In the genomic region with DNA sequence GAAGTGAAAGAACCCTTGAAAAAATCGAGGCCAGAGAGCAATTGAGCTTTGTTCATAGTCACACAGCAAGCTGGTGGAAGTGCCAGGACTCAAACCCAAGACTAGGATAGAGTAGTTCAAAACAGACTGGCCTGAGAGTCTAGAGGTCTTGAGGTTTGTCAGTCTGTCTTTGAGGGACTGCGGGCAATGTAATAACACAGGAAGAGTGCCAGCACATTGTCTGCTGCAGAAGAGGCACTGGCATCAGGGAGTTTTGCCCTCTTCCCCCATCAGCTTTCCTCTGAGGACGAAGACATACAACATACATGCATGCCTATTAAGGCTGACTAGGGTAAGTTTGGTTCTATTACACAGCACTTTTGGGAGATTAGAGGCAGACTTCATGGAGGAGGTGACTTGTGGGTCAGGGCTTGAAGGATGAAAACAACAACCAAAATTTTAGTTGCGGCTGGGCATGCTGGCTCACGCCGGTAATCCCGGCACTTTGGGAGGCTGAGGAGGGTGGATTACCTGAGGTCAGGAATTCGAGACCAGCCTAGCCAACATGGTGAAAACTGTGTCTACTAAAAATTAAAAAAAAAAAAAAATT, we compare ENCODE assay signal across 15 cellular contexts.
DNase-seq lines count a peak whose midpoint lies in the region; ATAC-seq and FAIRE-seq lines count a peak whose summit lies in the region.
"Had no signal": no experiment of that assay in that cellular context is flagged by ENCODE, and none has a peak within 500 bp of the region (broad histone marks: within the 10 kb centered on the region; RNA-seq: fewer than 3 reads in every experiment).

No MANE protein-coding gene starts in this region.

- no peak for ATAC-seq in stimulated activated naive B cell treated with anti-CD40 and anti-IgM and Interleukin-4, amounts not matched to agents 10 μg/mL and 1 μg/mL and 100 μg/mL, for 72 hours (replicated peaks)
- ATAC-seq: left cardiac atrium had no signal

- H3K9me3 Mint-ChIP-seq in activated CD4-positive, alpha-beta T cell treated with anti-CD3 and anti-CD28 coated beads, Interleukin-2, amount 10 ng/mL, durations not matched to agents 7 days and 5 days = no peaks in the 10 kb centered on the region
- no peaks in the 10 kb centered on the region for H3K9me3 Mint-ChIP-seq in T-helper 2 cell treated with Interferon-gamma antibody and Interleukin-4, amounts not matched to agents 5 μg/mL and 100 μg/mL, for 36 hours
- H3K9me3 Mint-ChIP-seq in dendritic cell treated with granulocyte-macrophage colony-stimulating factor and Interleukin-4, amounts not matched to agents 40 ng/mL and 50 ng/mL, for 4 days = no peaks in the 10 kb centered on the region
- H3K9me3 Mint-ChIP-seq in stimulated activated naive B cell treated with anti-CD40 and anti-IgM and Interleukin-4, amounts not matched to agents 10 μg/mL and 1 μg/mL and 100 μg/mL, for 72 hours = no peaks in the 10 kb centered on the region
- H3K9me3 Mint-ChIP-seq: neural progenitor cell had no signal

- intact Hi-C loops in dendritic cell treated with granulocyte-macrophage colony-stimulating factor and Interleukin-4, amounts not matched to agents 40 ng/mL and 50 ng/mL, for 4 days (cut with micrococcal nuclease) = loop anchor here (5.0 kb wide), 2 partner anchors 104 to 389 kb away; no protein-coding TSS in a partner anchor

- H3K27me3 Mint-ChIP-seq in activated CD4-positive, alpha-beta T cell treated with anti-CD3 and anti-CD28 coated beads, Interleukin-2, amount 10 ng/mL, durations not matched to agents 7 days and 5 days = no peaks in the 10 kb centered on the region
- no peaks in the 10 kb centered on the region for H3K27me3 Mint-ChIP-seq in T-helper 2 cell treated with Interferon-gamma antibody and Interleukin-4, amounts not matched to agents 5 μg/mL and 100 μg/mL, for 36 hours (ENCODE audit: low read depth)
- no peaks in the 10 kb centered on the region for H3K27me3 Mint-ChIP-seq in dendritic cell treated with granulocyte-macrophage colony-stimulating factor and Interleukin-4, amounts not matched to agents 40 ng/mL and 50 ng/mL, for 4 days
- H3K27me3 Mint-ChIP-seq in stimulated activated naive B cell treated with anti-CD40 and anti-IgM and Interleukin-4, amounts not matched to agents 10 μg/mL and 1 μg/mL and 100 μg/mL, for 72 hours = no peaks in the 10 kb centered on the region

- H3K4me3 Mint-ChIP-seq in activated CD4-positive, alpha-beta T cell treated with anti-CD3 and anti-CD28 coated beads, Interleukin-2, amount 10 ng/mL, durations not matched to agents 7 days and 5 days = peak overlapping the region; percentile 74
- peak overlapping the region; percentile 82 for H3K4me3 Mint-ChIP-seq in T-helper 2 cell treated with Interferon-gamma antibody and Interleukin-4, amounts not matched to agents 5 μg/mL and 100 μg/mL, for 36 hours
- H3K4me3 Mint-ChIP-seq in dendritic cell treated with granulocyte-macrophage colony-stimulating factor and Interleukin-4, amounts not matched to agents 40 ng/mL and 50 ng/mL, for 4 days = no peak overlapping the region
- peak overlapping the region; percentile 34 to 48 for H3K4me3 Mint-ChIP-seq in stimulated activated naive B cell treated with anti-CD40 and anti-IgM and Interleukin-4, amounts not matched to agents 10 μg/mL and 1 μg/mL and 100 μg/mL, for 72 hours
- H3K4me3 Mint-ChIP-seq: neural progenitor cell had no signal

- no peak for FAIRE-seq in GM19239 (lab: Jason Lieb, UNC)
- FAIRE-seq: A204.1 had no signal

- POLR2A ChIA-PET in activated CD4-positive, alpha-beta T cell treated with anti-CD3 and anti-CD28 coated beads, Interleukin-2, amount 10 ng/mL, durations not matched to agents 7 days and 5 days (lab: Charles Lee) = interaction anchor here (0.6 kb wide), 1 partner anchor 72 kb away, joined by 3 read pairs; no protein-coding TSS in a partner anchor

- H3K4me1 Mint-ChIP-seq in activated CD4-positive, alpha-beta T cell treated with anti-CD3 and anti-CD28 coated beads, Interleukin-2, amount 10 ng/mL, durations not matched to agents 7 days and 5 days = peaks cover 78% of the 10 kb centered on the region
- peaks cover 57% of the 10 kb centered on the region for H3K4me1 Mint-ChIP-seq in T-helper 2 cell treated with Interferon-gamma antibody and Interleukin-4, amounts not matched to agents 5 μg/mL and 100 μg/mL, for 36 hours (ENCODE audit: low read depth)
- H3K4me1 Mint-ChIP-seq in dendritic cell treated with granulocyte-macrophage colony-stimulating factor and Interleukin-4, amounts not matched to agents 40 ng/mL and 50 ng/mL, for 4 days (ENCODE audit: low read depth) = peaks cover 36% of the 10 kb centered on the region
- peaks cover 38 to 64% of the 10 kb centered on the region in 2 donors for H3K4me1 Mint-ChIP-seq in stimulated activated naive B cell treated with anti-CD40 and anti-IgM and Interleukin-4, amounts not matched to agents 10 μg/mL and 1 μg/mL and 100 μg/mL, for 72 hours

- H3K36me3 Mint-ChIP-seq in activated CD4-positive, alpha-beta T cell treated with anti-CD3 and anti-CD28 coated beads, Interleukin-2, amount 10 ng/mL, durations not matched to agents 7 days and 5 days (ENCODE audit: low read depth) = no peaks in the 10 kb centered on the region
- no peaks in the 10 kb centered on the region for H3K36me3 Mint-ChIP-seq in T-helper 2 cell treated with Interferon-gamma antibody and Interleukin-4, amounts not matched to agents 5 μg/mL and 100 μg/mL, for 36 hours (ENCODE audit: low read depth)
- H3K36me3 Mint-ChIP-seq in dendritic cell treated with granulocyte-macrophage colony-stimulating factor and Interleukin-4, amounts not matched to agents 40 ng/mL and 50 ng/mL, for 4 days (ENCODE audit: low read depth) = no peaks in the 10 kb centered on the region
- H3K36me3 Mint-ChIP-seq in stimulated activated naive B cell treated with anti-CD40 and anti-IgM and Interleukin-4, amounts not matched to agents 10 μg/mL and 1 μg/mL and 100 μg/mL, for 72 hours = no peaks in the 10 kb centered on the region
- H3K36me3 Mint-ChIP-seq: neural progenitor cell had no signal

- peak overlapping the region; percentile 90 for H3K27ac Mint-ChIP-seq in activated CD4-positive, alpha-beta T cell treated with anti-CD3 and anti-CD28 coated beads, Interleukin-2, amount 10 ng/mL, durations not matched to agents 7 days and 5 days
- H3K27ac Mint-ChIP-seq in T-helper 2 cell treated with Interferon-gamma antibody and Interleukin-4, amounts not matched to agents 5 μg/mL and 100 μg/mL, for 36 hours = peak overlapping the region; percentile 93
- peak overlapping the region; percentile 32 for H3K27ac Mint-ChIP-seq in dendritic cell treated with granulocyte-macrophage colony-stimulating factor and Interleukin-4, amounts not matched to agents 40 ng/mL and 50 ng/mL, for 4 days
- peak overlapping the region; percentile 44 for H3K27ac Mint-ChIP-seq in stimulated activated naive B cell treated with anti-CD40 and anti-IgM and Interleukin-4, amounts not matched to agents 10 μg/mL and 1 μg/mL and 100 μg/mL, for 72 hours
- H3K27ac Mint-ChIP-seq: neural progenitor cell had no signal

- CTCF ChIA-PET in activated CD4-positive, alpha-beta T cell treated with anti-CD3 and anti-CD28 coated beads, Interleukin-2, amount 10 ng/mL, durations not matched to agents 7 days and 5 days (lab: Charles Lee) = interaction anchor here (0.7 kb wide), 2 partner anchors 812 to 1130 kb away, joined by 3 read pairs; no protein-coding TSS in a partner anchor

- DNase-seq in activated CD4-positive, alpha-beta T cell treated with anti-CD3 and anti-CD28 coated beads, Interleukin-2, amount 10 ng/mL, durations not matched to agents 7 days and 5 days = no peak
- DNase-seq in activated CD4-positive, alpha-beta T cell treated with anti-CD3 and anti-CD28 coated beads for 48 hours = no peak
- DNase-seq in T-helper 2 cell treated with Interferon-gamma antibody and Interleukin-4, amounts not matched to agents 5 μg/mL and 100 μg/mL, for 36 hours (ENCODE audit: low spot score) = no peak
- DNase-seq in stimulated activated naive B cell treated with anti-CD40 and anti-IgM and Interleukin-4, amounts not matched to agents 10 μg/mL and 1 μg/mL and 100 μg/mL, for 72 hours = no peak
- no peak for DNase-seq in HPDE6-E6E7 (ENCODE audit: extremely low spot score)
- no peak for DNase-seq in NCI-H446 (lab: John Stamatoyannopoulos, UW)
- no peak for DNase-seq in GM19239 (ENCODE audit: insufficient read length, low spot score)
- DNase-seq: HCEC 1CT, left cardiac atrium, MM.1S, SK-N-SH, substantia nigra had no signal

Comparison
In these comparisons a context has a peak if more than half of its experiments do, and no peak if none do; other contexts are left out.
1. H3K27ac Mint-ChIP-seq: peak in every context shown above with its lines; median percentile 93 in T-helper 2 cell treated with Interferon-gamma antibody and Interleukin-4, amounts not matched to agents 5 μg/mL and 100 μg/mL, for 36 hours; 90 in activated CD4-positive, alpha-beta T cell treated with anti-CD3 and anti-CD28 coated beads, Interleukin-2, amount 10 ng/mL, durations not matched to agents 7 days and 5 days; 44 in stimulated activated naive B cell treated with anti-CD40 and anti-IgM and Interleukin-4, amounts not matched to agents 10 μg/mL and 1 μg/mL and 100 μg/mL, for 72 hours; 32 in dendritic cell treated with granulocyte-macrophage colony-stimulating factor and Interleukin-4, amounts not matched to agents 40 ng/mL and 50 ng/mL, for 4 days.